Comparison of ENCODE assay signal across 25 cellular contexts in genomic region chr15:60626051-60626450, GRCh38.
"Had no signal": no experiment of that assay in that cellular context is flagged by ENCODE, and none has a peak within 500 bp of the region (broad histone marks: within the 10 kb centered on the region; RNA-seq: fewer than 3 reads in every experiment).

No MANE protein-coding gene starts in this region.

- H3K36me3 ChIP-seq: tibial artery had no signal

- H2AFZ ChIP-seq: parathyroid adenoma had no signal

- H3K27ac Mint-ChIP-seq: activated B cell treated with CpG ODN at 0.5 μM for 24 hours; activated CD4-positive, alpha-beta T cell treated with anti-CD3 and anti-CD28 coated beads for 36 hours; activated naive CD4-positive, alpha-beta T cell treated with anti-CD3 and anti-CD28 coated beads for 36 hours; activated naive CD8-positive, alpha-beta T cell treated with anti-CD3 and anti-CD28 coated beads, Interleukin-2, amount 10 ng/mL, durations not matched to agents 7 days and 5 days; activated T-cell treated with anti-CD3 and anti-CD28 coated beads, Interleukin-2, amount 50 U/mL, for 72 hours; endodermal cell; mesothelial cell of epicardium; nephron; stimulated activated naive CD8-positive, alpha-beta T cell treated with anti-CD3 and anti-CD28 coated beads, Interleukin-15, amount 100 ng/mL, for 72 hours had no signal

- DNase-seq: activated B cell treated with CpG ODN at 0.5 μM for 24 hours; activated CD4-positive, alpha-beta T cell treated with anti-CD3 and anti-CD28 coated beads, Interleukin-2, amount 50 U/mL, for 4 hours; activated CD8-positive, alpha-beta memory T cell treated with anti-CD3 and anti-CD28 coated beads, Interleukin-2, amount 50 U/mL, for 48 hours; activated effector memory CD4-positive, alpha-beta T cell treated with Interleukin-2 at 50 U/mL for 16 hours; activated naive CD4-positive, alpha-beta T cell treated with anti-CD3 and anti-CD28 coated beads for 36 hours; activated naive CD8-positive, alpha-beta T cell treated with anti-CD3 and anti-CD28 coated beads, Interleukin-2, amount 10 ng/mL, durations not matched to agents 7 days and 5 days; amygdala; cerebellar nuclear complex; endodermal cell; foreskin fibroblast; nucleus accumbens; right cardiac atrium; stimulated activated CD4-positive, alpha-beta T cell treated with anti-CD3 and anti-CD28 coated beads, Interleukin-2, amount 100 ng/mL, for 24 hours; stimulated activated naive CD8-positive, alpha-beta T cell treated with anti-CD3 and anti-CD28 coated beads, Interleukin-15, amount 100 ng/mL, for 72 hours; T-helper 9 cell; tibial artery had no signal

- H3K36me3 Mint-ChIP-seq: activated naive CD8-positive, alpha-beta T cell treated with anti-CD3 and anti-CD28 coated beads, Interleukin-2, amount 10 ng/mL, durations not matched to agents 7 days and 5 days; mesothelial cell of epicardium; stimulated activated effector memory CD8-positive, alpha-beta T cell treated with anti-CD3 and anti-CD28 coated beads, Interleukin-12 subunit alpha, Interleukin-12 subunit beta, amount 100 ng/mL, for 72 hours had no signal

- H3K4me3 Mint-ChIP-seq: activated B cell treated with CpG ODN at 0.5 μM for 24 hours; activated CD4-positive, alpha-beta T cell treated with anti-CD3 and anti-CD28 coated beads for 36 hours; activated naive CD4-positive, alpha-beta T cell treated with anti-CD3 and anti-CD28 coated beads for 36 hours; activated naive CD8-positive, alpha-beta T cell treated with anti-CD3 and anti-CD28 coated beads, Interleukin-2, amount 10 ng/mL, durations not matched to agents 7 days and 5 days; activated T-cell treated with anti-CD3 and anti-CD28 coated beads, Interleukin-2, amount 50 U/mL, for 72 hours; endodermal cell; mesothelial cell of epicardium; nephron; stimulated activated effector memory CD8-positive, alpha-beta T cell treated with anti-CD3 and anti-CD28 coated beads, Interleukin-12 subunit alpha, Interleukin-12 subunit beta, amount 100 ng/mL, for 72 hours; stimulated activated naive CD8-positive, alpha-beta T cell treated with anti-CD3 and anti-CD28 coated beads, Interleukin-15, amount 100 ng/mL, for 72 hours had no signal

- ATAC-seq: right cardiac atrium had no signal

- H3K27me3 Mint-ChIP-seq: activated B cell treated with CpG ODN at 0.5 μM for 24 hours; activated CD4-positive, alpha-beta T cell treated with anti-CD3 and anti-CD28 coated beads for 36 hours; stimulated activated naive CD8-positive, alpha-beta T cell treated with anti-CD3 and anti-CD28 coated beads, Interleukin-15, amount 100 ng/mL, for 72 hours had no signal

- H3K27ac ChIP-seq: coronary artery, epithelial cell of prostate, parathyroid adenoma, tibial artery had no signal

- H3K79me2 ChIP-seq: parathyroid adenoma had no signal

- H3K4me3 ChIP-seq: coronary artery, lung, tibial artery had no signal

- H3K4me1 Mint-ChIP-seq: activated B cell treated with CpG ODN at 0.5 μM for 24 hours; activated naive CD8-positive, alpha-beta T cell treated with anti-CD3 and anti-CD28 coated beads, Interleukin-2, amount 10 ng/mL, durations not matched to agents 7 days and 5 days; mesothelial cell of epicardium; stimulated activated naive CD8-positive, alpha-beta T cell treated with anti-CD3 and anti-CD28 coated beads, Interleukin-15, amount 100 ng/mL, for 72 hours had no signal

- H3K9ac ChIP-seq: parathyroid adenoma had no signal

- H3K9me3 Mint-ChIP-seq: activated B cell treated with CpG ODN at 0.5 μM for 24 hours; activated naive CD4-positive, alpha-beta T cell treated with anti-CD3 and anti-CD28 coated beads for 36 hours; activated naive CD8-positive, alpha-beta T cell treated with anti-CD3 and anti-CD28 coated beads, Interleukin-2, amount 10 ng/mL, durations not matched to agents 7 days and 5 days; endodermal cell; mesothelial cell of epicardium; nephron; stimulated activated effector memory CD8-positive, alpha-beta T cell treated with anti-CD3 and anti-CD28 coated beads, Interleukin-12 subunit alpha, Interleukin-12 subunit beta, amount 100 ng/mL, for 72 hours had no signal

- H3K9me3 ChIP-seq: tibial artery had no signal

- H3K4me1 ChIP-seq: parathyroid adenoma, tibial artery had no signal

- H3K27me3 ChIP-seq: tibial artery had no signal
